ENCODE assay signal across 10 cellular contexts in the genomic region with DNA sequence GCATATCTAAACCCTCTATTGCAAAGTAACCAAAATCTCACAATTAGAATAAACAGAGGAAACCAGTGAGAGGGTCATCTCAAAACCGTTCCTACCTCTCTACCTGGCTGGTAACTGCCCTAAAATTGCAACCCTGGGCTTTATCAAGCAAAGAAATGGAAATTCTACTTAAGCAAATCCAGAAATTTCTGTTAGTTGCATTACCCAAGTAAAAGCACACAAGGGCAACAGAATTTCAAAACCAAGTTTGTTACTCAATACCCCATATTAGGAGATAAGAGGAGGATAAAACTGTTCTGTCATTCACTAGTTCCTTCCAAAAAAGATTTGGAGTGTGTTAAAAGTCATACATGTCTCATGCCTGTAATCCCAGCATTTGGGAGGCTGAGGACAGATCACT.
DNase-seq lines count a peak whose midpoint lies in the region; ATAC-seq, FAIRE-seq and TF ChIP-seq lines count a peak whose summit lies in the region.
"Had no signal": no experiment of that assay in that cellular context is flagged by ENCODE, and none has a peak within 500 bp of the region (broad histone marks: within the 10 kb centered on the region; RNA-seq: fewer than 3 reads in every experiment).

No MANE protein-coding gene starts in this region.

- peak overlapping the region; percentile 32 for H3K4me3 Mint-ChIP-seq in natural killer cell treated with Interleukin-12 subunit alpha and Interleukin-12 subunit beta and Interleukin-15 and Interleukin-18, amount 100 ng/mL, for 72 hours
- H3K4me3 Mint-ChIP-seq in natural killer cell = no peak overlapping the region
- no peak overlapping the region for H3K4me3 Mint-ChIP-seq in activated T-helper 17 cell treated with anti-CD3 and anti-CD28 coated beads, Interleukin-2, amount 50 U/mL, for 72 hours

- H3K36me3 Mint-ChIP-seq in natural killer cell treated with Interleukin-12 subunit alpha and Interleukin-12 subunit beta and Interleukin-15 and Interleukin-18, amount 100 ng/mL, for 72 hours = peaks cover 15% of the 10 kb centered on the region
- H3K36me3 Mint-ChIP-seq in natural killer cell = no peaks in the 10 kb centered on the region
- H3K36me3 Mint-ChIP-seq in activated T-helper 17 cell treated with anti-CD3 and anti-CD28 coated beads, Interleukin-2, amount 50 U/mL, for 72 hours (ENCODE audit: low read depth) = peaks cover 89% of the 10 kb centered on the region

- intact Hi-C loops in natural killer cell (cut with micrococcal nuclease) (no loop called here), vagina (cut with DNase I) (no loop called here)

- H3K36me3 ChIP-seq in vagina = no peaks in the 10 kb centered on the region

- no peak for DNase-seq in natural killer cell treated with Interleukin-12 subunit alpha and Interleukin-12 subunit beta and Interleukin-15 and Interleukin-18, amount 100 ng/mL, for 72 hours (ENCODE audit: low spot score)
- DNase-seq in natural killer cell (no peak), iris pigment epithelial cell (ENCODE audit: low read depth) (peak; percentile 59), vagina (ENCODE audit: extremely low spot score in 2 of 2) (no peak), GM20000 (ENCODE audit: low spot score) (no peak), urothelium cell line (ENCODE audit: low spot score) (no peak)
- DNase-seq: NCI-H2081, occipital lobe had no signal

- no peaks in the 10 kb centered on the region for H3K9me3 ChIP-seq in vagina

- no peak for ATAC-seq in natural killer cell treated with Interleukin-12 subunit alpha and Interleukin-12 subunit beta and Interleukin-15 and Interleukin-18, amount 100 ng/mL, for 72 hours
- ATAC-seq in natural killer cell (no peak), GM19395 (IDR thresholded peaks at IDR 0.05; ENCODE audit: unreplicated experiment) (no peak)
- no peak for ATAC-seq in activated T-helper 17 cell treated with anti-CD3 and anti-CD28 coated beads, Interleukin-2, amount 50 U/mL, for 72 hours (replicated peaks)

- TF ChIP-seq POLR2A in vagina (IDR thresholded peaks at IDR 0.05) = no peak

- H3K27me3 ChIP-seq in vagina = no peaks in the 10 kb centered on the region

- peaks cover 20% of the 10 kb centered on the region for H3K4me1 ChIP-seq in vagina

- peak overlapping the region; percentile 45 to 58 for H3K27ac Mint-ChIP-seq in natural killer cell treated with Interleukin-12 subunit alpha and Interleukin-12 subunit beta and Interleukin-15 and Interleukin-18, amount 100 ng/mL, for 72 hours
- H3K27ac Mint-ChIP-seq in natural killer cell = peak overlapping the region in 1 of 2 donors; percentile 81
- peak overlapping the region; percentile 17 for H3K27ac Mint-ChIP-seq in activated T-helper 17 cell treated with anti-CD3 and anti-CD28 coated beads, Interleukin-2, amount 50 U/mL, for 72 hours

- peaks cover 51 to 55% of the 10 kb centered on the region in 2 donors for H3K4me1 Mint-ChIP-seq in natural killer cell treated with Interleukin-12 subunit alpha and Interleukin-12 subunit beta and Interleukin-15 and Interleukin-18, amount 100 ng/mL, for 72 hours (ENCODE audit: low read depth in 2 of 2)
- peaks cover 53 to 60% of the 10 kb centered on the region in 2 donors for H3K4me1 Mint-ChIP-seq in natural killer cell
- H3K4me1 Mint-ChIP-seq in activated T-helper 17 cell treated with anti-CD3 and anti-CD28 coated beads, Interleukin-2, amount 50 U/mL, for 72 hours = peaks cover 42% of the 10 kb centered on the region

- no peak for FAIRE-seq in urothelium cell line (lab: Jason Lieb, UNC)

- no peak overlapping the region for H3K4me3 ChIP-seq in vagina

- H3K27ac ChIP-seq in vagina = peak overlapping the region; percentile 33

- H3K27me3 Mint-ChIP-seq in natural killer cell treated with Interleukin-12 subunit alpha and Interleukin-12 subunit beta and Interleukin-15 and Interleukin-18, amount 100 ng/mL, for 72 hours = no peaks in the 10 kb centered on the region
- no peaks in the 10 kb centered on the region for H3K27me3 Mint-ChIP-seq in natural killer cell (ENCODE audit: low read depth in 2 of 2)
- H3K27me3 Mint-ChIP-seq in activated T-helper 17 cell treated with anti-CD3 and anti-CD28 coated beads, Interleukin-2, amount 50 U/mL, for 72 hours = no peaks in the 10 kb centered on the region

- TF ChIP-seq CTCF in natural killer cell (IDR thresholded peaks at IDR 0.05) = no peak
- TF ChIP-seq CTCF in vagina (IDR thresholded peaks at IDR 0.05) = no peak
- no peak for TF ChIP-seq CTCF in GM20000 (IDR thresholded peaks at IDR 0.05; ENCODE audit: extremely low read depth, missing control alignments)

- H3K9me3 Mint-ChIP-seq in natural killer cell treated with Interleukin-12 subunit alpha and Interleukin-12 subunit beta and Interleukin-15 and Interleukin-18, amount 100 ng/mL, for 72 hours = no peaks in the 10 kb centered on the region
- no peaks in the 10 kb centered on the region for H3K9me3 Mint-ChIP-seq in natural killer cell
- H3K9me3 Mint-ChIP-seq in activated T-helper 17 cell treated with anti-CD3 and anti-CD28 coated beads, Interleukin-2, amount 50 U/mL, for 72 hours = no peaks in the 10 kb centered on the region
